Comparison of ENCODE assay signal across 1 cellular context in genomic region chr4:145195167-145195952, GRCh38.
TF ChIP-seq lines count a peak whose summit lies in the region.

No MANE protein-coding gene starts in this region.

TF ChIP-seq in HepG2, 621 proteins besides CTCF, POLR2A, EP300 and RAD21 (continued from another document):
- no peak for TF ChIP-seq ZMAT5 (CRISPR knock-in tag; IDR thresholded peaks at IDR 0.05; ENCODE audit: borderline replicate concordance, low read depth)
- no peak for TF ChIP-seq HMGA1 (CRISPR knock-in tag; conservative IDR thresholded peaks at IDR 0.05)
- no peak for TF ChIP-seq ZNF121 (CRISPR knock-in tag; IDR thresholded peaks at IDR 0.05)
- no peak for TF ChIP-seq PITX1 (CRISPR knock-in tag; IDR thresholded peaks at IDR 0.05)
- no peak for TF ChIP-seq TCF7L2 (IDR thresholded peaks at IDR 0.05; ENCODE audit: low read depth, low read length)
- TF ChIP-seq ZNF737 (CRISPR knock-in tag; IDR thresholded peaks at IDR 0.05; ENCODE audit: borderline replicate concordance) = no peak
- TF ChIP-seq TMF1 (CRISPR knock-in tag; IDR thresholded peaks at IDR 0.05; ENCODE audit: low read depth) = no peak
- no peak for TF ChIP-seq ISX (CRISPR knock-in tag; conservative IDR thresholded peaks at IDR 0.05)
- TF ChIP-seq ZNF577 (CRISPR knock-in tag; IDR thresholded peaks at IDR 0.05; ENCODE audit: borderline replicate concordance, low read depth) = no peak
- no peak for TF ChIP-seq RNF219 (CRISPR knock-in tag; IDR thresholded peaks at IDR 0.05)
- TF ChIP-seq NRL (CRISPR knock-in tag; IDR thresholded peaks at IDR 0.05; ENCODE audit: borderline replicate concordance) = no peak
- no peak for TF ChIP-seq PAX8 (CRISPR knock-in tag; IDR thresholded peaks at IDR 0.05; ENCODE audit: borderline replicate concordance)
- TF ChIP-seq ZFP36 (IDR thresholded peaks at IDR 0.05; ENCODE audit: borderline replicate concordance, low read depth, low read length, partially characterized antibody) = no peak
- no peak for TF ChIP-seq RFX5 (IDR thresholded peaks at IDR 0.05; ENCODE audit: low read depth, low read length)
- no peak for TF ChIP-seq HNRNPL (IDR thresholded peaks at IDR 0.05; ENCODE audit: low read depth, low read length)
- TF ChIP-seq NFKBIZ (CRISPR knock-in tag; IDR thresholded peaks at IDR 0.05) = no peak
- TF ChIP-seq SYNCRIP (IDR thresholded peaks at IDR 0.05; ENCODE audit: insufficient read depth, low read depth, low read length) = no peak
- no peak for TF ChIP-seq ZNF674 (CRISPR knock-in tag; IDR thresholded peaks at IDR 0.05; ENCODE audit: low read depth)
